In genomic region chr2:147110317-147110716, GRCh38 we compare ENCODE assay signal across 23 cellular contexts.
A peak's percentile ranks its signal among the peaks of the same experiment; 100 is the strongest.
DNase-seq lines count a peak whose midpoint lies in the region; ATAC-seq, FAIRE-seq and TF ChIP-seq lines count a peak whose summit lies in the region.
"Had no signal": no experiment of that assay in that cellular context is flagged by ENCODE, and none has a peak within 500 bp of the region (broad histone marks: within the 10 kb centered on the region; RNA-seq: fewer than 3 reads in every experiment).

No MANE protein-coding gene starts in this region.

- H3K9me3 ChIP-seq in astrocyte (ENCODE audit: insufficient read depth, low read depth, low read length) = no peaks in the 10 kb centered on the region
- H3K9me3 ChIP-seq in endodermal cell (ENCODE audit: control insufficient read depth, low read length) = no peaks in the 10 kb centered on the region
- H3K9me3 ChIP-seq: BLaER1, SJCRH30 had no signal

- H3K4me3 ChIP-seq in astrocyte (ENCODE audit: insufficient read depth, low read depth, low read length) (no peak overlapping the region), endodermal cell (ENCODE audit: low read length) (no peak overlapping the region)
- H3K4me3 ChIP-seq: BLaER1, SJCRH30, smooth muscle cell had no signal

- WGBS in endodermal cell (ENCODE audit: insufficient coverage in 1 of 2, insufficient read length in 1 of 2), 2 experiments = 83 to 89% methylated on average over 3 to 4 of the region's 4 CpGs

- H3K27me3 ChIP-seq in astrocyte (ENCODE audit: insufficient read depth, low read length) (no peaks in the 10 kb centered on the region), endodermal cell (ENCODE audit: control insufficient read depth, insufficient read depth, low read length, poor library complexity, severe bottlenecking) (no peaks in the 10 kb centered on the region)
- H3K27me3 ChIP-seq: BLaER1, SJCRH30 had no signal

- H3K27me3 Mint-ChIP-seq in astrocyte (ENCODE audit: low read depth, unreplicated experiment) (no peaks in the 10 kb centered on the region), endodermal cell (ENCODE audit: insufficient read depth) (no peaks in the 10 kb centered on the region)
- H3K27me3 Mint-ChIP-seq: naive B cell had no signal

- no peaks in the 10 kb centered on the region for H3K36me3 ChIP-seq in astrocyte (ENCODE audit: insufficient read depth, low read length)
- no peaks in the 10 kb centered on the region for H3K36me3 ChIP-seq in endodermal cell (ENCODE audit: control insufficient read depth, insufficient read depth, low read length)
- H3K36me3 ChIP-seq: BLaER1, SJCRH30 had no signal

- H3K36me3 Mint-ChIP-seq in astrocyte (ENCODE audit: low read depth, unreplicated experiment) (no peaks in the 10 kb centered on the region), endodermal cell (ENCODE audit: low read depth) (no peaks in the 10 kb centered on the region)
- H3K36me3 Mint-ChIP-seq: activated naive CD8-positive, alpha-beta T cell; naive B cell had no signal

- DNase-seq in DMS 273 (lab: John Stamatoyannopoulos, UW; ENCODE audit: unreplicated experiment) (peak; percentile 15), DMS 273 treated with DMSO at 0.1 percent for 48 hours (lab: John Stamatoyannopoulos, UW) (no peak), astrocyte (ENCODE audit: low read depth) (peak; percentile 29), iris pigment epithelial cell (ENCODE audit: low read depth) (peak; percentile 11), NCI-H2107 treated with DMSO at 0.1 percent for 48 hours (lab: John Stamatoyannopoulos, UW; ENCODE audit: unreplicated experiment) (no peak), GM19240 (ENCODE audit: insufficient read length, low spot score) (no peak), endodermal cell (no peak)
- DNase-seq: activated CD4-positive, alpha-beta memory T cell treated with anti-CD3 and anti-CD28 coated beads, Interleukin-2, amount 10 ng/mL, durations not matched to agents 7 days and 5 days; activated T-cell treated with anti-CD3 and anti-CD28 coated beads, Interleukin-2, amount 50 U/mL, for 48 hours; mammary epithelial cell; naive B cell; NCI-H187; NCI-H524; OCI-M1; posterior cingulate gyrus; SJCRH30; T-helper 2 cell had no signal

- FAIRE-seq in astrocyte (lab: Jason Lieb, UNC) = no peak
- FAIRE-seq: GM18507 had no signal

- no peaks in the 10 kb centered on the region for H4K20me1 ChIP-seq in astrocyte (ENCODE audit: insufficient read depth, low read length)
- H4K20me1 ChIP-seq: BLaER1 had no signal

- H3K4me1 Mint-ChIP-seq in astrocyte (ENCODE audit: low read depth, unreplicated experiment) (peaks cover 10% of the 10 kb centered on the region), endodermal cell (no peaks in the 10 kb centered on the region)
- H3K4me1 Mint-ChIP-seq: activated CD4-positive, alpha-beta memory T cell treated with anti-CD3 and anti-CD28 coated beads, Interleukin-2, amount 10 ng/mL, durations not matched to agents 7 days and 5 days; naive B cell had no signal

- H3K4me2 ChIP-seq in astrocyte (ENCODE audit: low read length) = no peak overlapping the region
- H3K4me2 ChIP-seq: BLaER1, smooth muscle cell had no signal

- no peak for TF ChIP-seq CTCF in astrocyte (IDR thresholded peaks at IDR 0.05; ENCODE audit: insufficient read depth, low read depth, low read length)
- no peak for TF ChIP-seq CTCF in endodermal cell (conservative IDR thresholded peaks at IDR 0.05)

- no peak overlapping the region for H3K4me3 Mint-ChIP-seq in astrocyte (ENCODE audit: unreplicated experiment)
- H3K4me3 Mint-ChIP-seq in endodermal cell = no peak overlapping the region
- H3K4me3 Mint-ChIP-seq: activated CD4-positive, alpha-beta memory T cell treated with anti-CD3 and anti-CD28 coated beads, Interleukin-2, amount 10 ng/mL, durations not matched to agents 7 days and 5 days; activated naive CD8-positive, alpha-beta T cell; naive B cell had no signal

- no peak overlapping the region for H2AFZ ChIP-seq in astrocyte (ENCODE audit: low read depth, low read length)

- H3K4me1 ChIP-seq in astrocyte (ENCODE audit: insufficient read depth, low read length) (no peaks in the 10 kb centered on the region), endodermal cell (ENCODE audit: control insufficient read depth, insufficient read depth, low read length) (no peaks in the 10 kb centered on the region)
- H3K4me1 ChIP-seq: BLaER1, SJCRH30 had no signal

- H3K9me3 Mint-ChIP-seq in astrocyte (ENCODE audit: unreplicated experiment) = no peaks in the 10 kb centered on the region
- H3K9me3 Mint-ChIP-seq in endodermal cell = peaks cover 3% of the 10 kb centered on the region

- no peak overlapping the region for H3K27ac ChIP-seq in astrocyte (ENCODE audit: low read depth, low read length)
- H3K27ac ChIP-seq in endodermal cell (ENCODE audit: low read depth, low read length) = no peak overlapping the region
- H3K27ac ChIP-seq: 22Rv1, BLaER1, SJCRH30 had no signal

- H3K79me2 ChIP-seq in astrocyte (ENCODE audit: insufficient read depth, low read length) = no peaks in the 10 kb centered on the region

- no peak for ATAC-seq in HG02840 (IDR thresholded peaks at IDR 0.05; ENCODE audit: low FRiP score, unreplicated experiment)

- H3K9ac ChIP-seq in astrocyte (ENCODE audit: low read length) (no peak overlapping the region), endodermal cell (ENCODE audit: extremely low read depth, low read length, poor library complexity, severe bottlenecking) (no peak overlapping the region)
- H3K9ac ChIP-seq: BLaER1 had no signal

- H3K27ac Mint-ChIP-seq in astrocyte (ENCODE audit: unreplicated experiment) (no peak overlapping the region), endodermal cell (no peak overlapping the region)
- H3K27ac Mint-ChIP-seq: activated CD4-positive, alpha-beta memory T cell treated with anti-CD3 and anti-CD28 coated beads, Interleukin-2, amount 10 ng/mL, durations not matched to agents 7 days and 5 days; activated naive CD8-positive, alpha-beta T cell; naive B cell had no signal

Comparison
In these comparisons a context has a peak if more than half of its experiments do, and no peak if none do; other contexts are left out.
1. DNase-seq: peak in DMS 273 (single experiment), astrocyte (single experiment) and iris pigment epithelial cell (single experiment); none in DMS 273 treated with DMSO at 0.1 percent for 48 hours (single experiment), NCI-H2107 treated with DMSO at 0.1 percent for 48 hours (single experiment), GM19240 (single experiment) and endodermal cell (single experiment).